ENCODE assay signal across 9 cellular contexts in genomic region chr2:222318026-222318711, GRCh38. TPM values are rescaled to one million over a fixed set of nuclear protein-coding genes. Genes with fewer than 3 reads are reported as not detected.
DNase-seq lines count a peak whose midpoint lies in the region; ATAC-seq and TF ChIP-seq lines count a peak whose summit lies in the region.
"Had no signal": no experiment of that assay in that cellular context is flagged by ENCODE, and none has a peak within 500 bp of the region (broad histone marks: within the 10 kb centered on the region; RNA-seq: fewer than 3 reads in every experiment).

No MANE protein-coding gene starts in this region.

- TF ChIP-seq POLR2A in erythroblast (IDR thresholded peaks at IDR 0.05; ENCODE audit: low read length) (no peak), upper lobe of left lung (IDR thresholded peaks at IDR 0.05) (no peak)

- H3K27ac ChIP-seq in muscle layer of colon (ENCODE audit: low read depth, low read length) (no peak overlapping the region), upper lobe of left lung (no peak overlapping the region)

- DNase-seq in COR-L47 (lab: John Stamatoyannopoulos, UW), result peak; percentile 73
- DNase-seq in NCI-H2081 (lab: John Stamatoyannopoulos, UW), result peak; percentile 76 to 91
- peak; percentile 46 for DNase-seq in UCSD-AML1 (lab: John Stamatoyannopoulos, UW; ENCODE audit: unreplicated experiment)
- DNase-seq in erythroblast (lab: John Stamatoyannopoulos, UW), result peak; percentile 48 to 57
- DNase-seq in upper lobe of left lung, result peak; percentile 64 to 94

- peak; percentile 44 for ATAC-seq in GM18873 (IDR thresholded peaks at IDR 0.05; ENCODE audit: low FRiP score, unreplicated experiment)
- ATAC-seq in HG03045 (IDR thresholded peaks at IDR 0.05; ENCODE audit: unreplicated experiment), result peak; percentile 56
- peak; percentile 70 to 73 for ATAC-seq in upper lobe of left lung (ENCODE audit: low FRiP score in 2 of 2)

- H3K4me3 ChIP-seq in muscle layer of colon (ENCODE audit: low read depth in 1 of 2, low read length in 2 of 2) (peak overlapping the region; percentile 28 to 80), upper lobe of left lung (peak overlapping the region; percentile 16 to 49 (median 45))

- TF ChIP-seq CTCF in upper lobe of left lung (IDR thresholded peaks at IDR 0.05), result peak in 5 of 6 experiments; percentile 7 to 53 (median 27)

- H3K4me1 ChIP-seq in muscle layer of colon (ENCODE audit: insufficient read depth, low read length) (peaks cover 9% of the 10 kb centered on the region), upper lobe of left lung (peaks cover 10 to 29% (median 19%) of the 10 kb centered on the region in 4 donors)

- H3K27me3 ChIP-seq in muscle layer of colon (ENCODE audit: control insufficient read depth in 1 of 2, insufficient read depth in 2 of 2, low read length in 2 of 2) (peaks cover 6 to 7% of the 10 kb centered on the region in 2 donors), upper lobe of left lung (peaks cover 0 to 31% (median 16%) of the 10 kb centered on the region in 4 donors)

- H3K36me3 ChIP-seq in muscle layer of colon (ENCODE audit: insufficient read depth, low read length), result no peaks in the 10 kb centered on the region
- no peaks in the 10 kb centered on the region for H3K36me3 ChIP-seq in upper lobe of left lung

- TF ChIP-seq EP300 in upper lobe of left lung (IDR thresholded peaks at IDR 0.05), result no peak

- 0 to 2% methylated on average over 21 to 41 of the region's 41 CpGs for WGBS in upper lobe of left lung, 2 donors

- H3K9ac ChIP-seq in muscle layer of colon (ENCODE audit: low read length), result no peak overlapping the region

- H3K9me3 ChIP-seq in muscle layer of colon (ENCODE audit: low read length) (no peaks in the 10 kb centered on the region), upper lobe of left lung (no peaks in the 10 kb centered on the region)

RNA-seq across cellular contexts. Expression of gene PAX3, which starts 19.4 kb away (rescaled TPM):
- 1 to 10 TPM in 1 of 6 donors, not detected in 5; 1.0 TPM for total RNA-seq in upper lobe of left lung
- total RNA-seq: frontal cortex had no signal
